32 cellular contexts compared by ENCODE assay signal in the genomic region with DNA sequence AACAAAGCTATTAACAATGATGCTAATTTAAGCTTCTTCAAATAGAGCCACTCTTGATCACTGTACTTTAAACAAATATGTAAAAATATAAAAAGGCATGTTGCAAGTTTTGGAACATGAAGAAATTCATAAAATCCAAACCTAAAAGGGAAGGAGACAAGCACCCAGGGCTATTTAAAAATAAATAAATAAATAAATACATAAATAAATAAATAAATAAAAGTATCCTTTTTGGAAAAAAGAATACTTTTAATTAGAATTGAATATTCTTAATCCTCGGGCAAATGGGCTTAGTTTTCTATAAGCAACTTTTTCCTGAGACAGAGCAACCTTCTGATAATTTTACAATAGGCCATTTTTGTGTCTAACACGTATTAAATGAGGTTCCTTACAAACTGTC.
"Had no signal": no experiment of that assay in that cellular context is flagged by ENCODE, and none has a peak within 500 bp of the region (broad histone marks: within the 10 kb centered on the region; RNA-seq: fewer than 3 reads in every experiment).

No MANE protein-coding gene starts in this region.

- ATAC-seq: activated CD4-positive, alpha-beta T cell treated with anti-CD3 and anti-CD28 coated beads for 36 hours; activated CD4-positive, CD25-positive, alpha-beta regulatory T cell treated with anti-CD3 and anti-CD28 coated beads, Interleukin-2, amount 50 U/mL, for 24 hours; activated CD8-positive, alpha-beta T cell treated with anti-CD3 and anti-CD28 coated beads, Interleukin-2, amount 10 ng/mL, durations not matched to agents 7 days and 5 days; PC-3; WTC11 had no signal

- H3K27ac ChIP-seq: ascending aorta, cardiac muscle cell, SJSA1 had no signal

- H3K27me3 ChIP-seq: ascending aorta, cardiac muscle cell, MG63, Peyer's patch, SJSA1 had no signal

- H3K9me3 ChIP-seq: ascending aorta, MG63, Peyer's patch, SJSA1, SK-N-SH had no signal

- H3K4me2 ChIP-seq: SK-N-SH had no signal

- H3K9ac ChIP-seq: SK-N-SH had no signal

- DNase-seq: activated CD4-positive, alpha-beta T cell treated with anti-CD3 and anti-CD28 coated beads for 36 hours; activated CD4-positive, alpha-beta T cell treated with anti-CD3 and anti-CD28 coated beads, Interleukin-2, amount 10 ng/mL, durations not matched to agents 7 days and 5 days; activated CD4-positive, alpha-beta T cell treated with anti-CD3 and anti-CD28 coated beads, Interleukin-2, amount 50 U/mL, for 48 hours; activated CD8-positive, alpha-beta T cell treated with anti-CD3 and anti-CD28 coated beads, Interleukin-2, amount 10 ng/mL, durations not matched to agents 7 days and 5 days; activated gamma-delta T cell; activated naive CD4-positive, alpha-beta T cell treated with Interleukin-2 at 50 U/mL for 16 hours; activated naive CD8-positive, alpha-beta T cell treated with anti-CD3 and anti-CD28 coated beads, Interleukin-2, amount 10 ng/mL, durations not matched to agents 7 days and 5 days; activated T-cell treated with anti-CD3 and anti-CD28 coated beads, Interleukin-2, amount 50 U/mL, for 24 hours; amygdala; Karpas-422; MG63; NCI-H1048; NCI-H146; NCI-H187; NCI-H2029 treated with DMSO at 0.1 percent for 48 hours; NCI-H2107; NCI-H2171; NCI-H510A; NCI-H526; NCI-H748 treated with DMSO at 0.1 percent for 48 hours; NK-92 treated with Interleukin-12 subunit alpha and Interleukin-12 subunit beta, amount 100 ng/mL, for 24 hours; PC-3; Peyer's patch; RPMI8226; SHP77 treated with DMSO at 0.1 percent for 48 hours; SK-N-SH had no signal

- FAIRE-seq: TTC549 had no signal

- H3K36me3 ChIP-seq: cardiac muscle cell, MG63, SJSA1 had no signal

- H3K4me3 ChIP-seq: ascending aorta, cardiac muscle cell, MG63, Peyer's patch, SJSA1 had no signal
